ENCODE assay signal across 36 cellular contexts in the genomic region with DNA sequence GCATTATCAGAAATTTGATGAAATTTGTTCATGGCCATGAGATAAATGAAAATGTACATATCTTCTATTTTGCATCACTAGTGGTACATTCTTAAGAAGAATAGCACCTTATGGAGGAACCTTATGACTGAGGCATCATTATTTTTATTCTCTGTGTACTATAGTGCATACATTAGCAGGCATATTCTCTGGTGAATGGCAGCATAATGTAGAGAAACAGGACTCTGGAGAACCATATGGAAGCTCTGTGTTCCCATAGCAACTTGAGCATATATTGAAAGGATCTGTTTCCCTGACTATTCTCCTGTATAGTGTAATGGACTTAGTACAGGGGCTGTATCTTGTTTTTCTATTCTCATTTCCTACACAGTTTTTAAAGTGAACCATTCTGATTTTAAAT.
"Had no signal": no experiment of that assay in that cellular context is flagged by ENCODE, and none has a peak within 500 bp of the region (broad histone marks: within the 10 kb centered on the region; RNA-seq: fewer than 3 reads in every experiment).

No MANE protein-coding gene starts in this region.

- DNase-seq: activated B cell treated with CpG ODN at 0.5 μM for 24 hours; activated CD4-positive, alpha-beta memory T cell treated with anti-CD3 and anti-CD28 coated beads for 36 hours; activated CD4-positive, alpha-beta T cell treated with anti-CD3 and anti-CD28 coated beads for 4 hours; activated CD4-positive, alpha-beta T cell treated with anti-CD3 and anti-CD28 coated beads, Interleukin-2, amount 50 U/mL, for 1 hour; activated CD4-positive, CD25-positive, alpha-beta regulatory T cell treated with anti-CD3 and anti-CD28 coated beads, Interleukin-2, amount 50 U/mL, for 72 hours; activated CD8-positive, alpha-beta memory T cell treated with anti-CD3 and anti-CD28 coated beads, Interleukin-2, amount 50 U/mL, for 4 hours; activated gamma-delta T cell treated with Interleukin-2 at 50 U/mL for 16 hours; activated naive CD4-positive, alpha-beta T cell treated with anti-CD3 and anti-CD28 coated beads for 36 hours; activated T-cell treated with anti-CD3 and anti-CD28 coated beads for 4 hours; activated T-cell treated with anti-CD3 and anti-CD28 coated beads, Interleukin-2, amount 50 U/mL, for 4 hours; adrenal gland; body of pancreas; Kasumi-1; MG63; NCI-H1048; NCI-H1105 treated with DMSO at 0.1 percent for 48 hours; NCI-H1436; NCI-H1694; NCI-H1930; NCI-H2081 treated with DMSO at 0.1 percent for 48 hours; NCI-H510A; NCI-H526 treated with DMSO at 0.1 percent for 48 hours; NK-92 treated with Interleukin-12 subunit alpha and Interleukin-12 subunit beta, amount 100 ng/mL, for 24 hours; Peyer's patch; RPMI8226; SHP77 treated with DMSO at 0.1 percent for 48 hours; SW 1271; T-helper 1 cell; T-helper 2 cell; T-helper 9 cell had no signal

- H3K4me1 Mint-ChIP-seq: activated B cell treated with CpG ODN at 0.5 μM for 24 hours had no signal

- H3K36me3 ChIP-seq: adrenal gland, breast epithelium, MG63, Peyer's patch, SJSA1 had no signal

- H3K9me3 Mint-ChIP-seq: activated B cell treated with CpG ODN at 0.5 μM for 24 hours; activated T-helper 1 cell treated with anti-CD3 and anti-CD28 coated beads, Interleukin-12 subunit alpha, Interleukin-12 subunit beta, Interleukin-2, Interleukin-4 antibody, amounts not matched to agents 30 ng/mL and 10 ng/mL and 1 ng/mL, durations not matched to agents 14 hours and 24 hours and 36 hours had no signal

- H3K4me3 ChIP-seq: adrenal gland, body of pancreas, breast epithelium, coronary artery, MG63, Peyer's patch, SJSA1 had no signal

- H3K27ac ChIP-seq: adrenal gland, body of pancreas, breast epithelium, coronary artery, Peyer's patch, SJSA1, VCaP had no signal

- H3K27ac Mint-ChIP-seq: activated B cell treated with CpG ODN at 0.5 μM for 24 hours; activated CD4-positive, alpha-beta memory T cell treated with anti-CD3 and anti-CD28 coated beads for 36 hours; activated naive CD4-positive, alpha-beta T cell treated with anti-CD3 and anti-CD28 coated beads for 36 hours; activated naive CD4-positive, alpha-beta T cell treated with anti-CD3 and anti-CD28 coated beads, Interleukin-2, amount 50 U/mL, for 72 hours; activated T-helper 1 cell treated with anti-CD3 and anti-CD28 coated beads, Interleukin-12 subunit alpha, Interleukin-12 subunit beta, Interleukin-2, Interleukin-4 antibody, amounts not matched to agents 30 ng/mL and 10 ng/mL and 1 ng/mL, durations not matched to agents 14 hours and 24 hours and 36 hours had no signal

- H3K4me3 Mint-ChIP-seq: activated B cell treated with CpG ODN at 0.5 μM for 24 hours; activated CD4-positive, alpha-beta memory T cell treated with anti-CD3 and anti-CD28 coated beads for 36 hours; activated naive CD4-positive, alpha-beta T cell treated with anti-CD3 and anti-CD28 coated beads for 36 hours; activated T-cell treated with anti-CD3 and anti-CD28 coated beads, Interleukin-2, amount 50 U/mL, for 4 hours; activated T-helper 1 cell treated with anti-CD3 and anti-CD28 coated beads, Interleukin-12 subunit alpha, Interleukin-12 subunit beta, Interleukin-2, Interleukin-4 antibody, amounts not matched to agents 30 ng/mL and 10 ng/mL and 1 ng/mL, durations not matched to agents 14 hours and 24 hours and 36 hours had no signal

- H3K36me3 Mint-ChIP-seq: activated CD4-positive, alpha-beta memory T cell treated with anti-CD3 and anti-CD28 coated beads for 36 hours had no signal

- H3K27me3 Mint-ChIP-seq: activated B cell treated with CpG ODN at 0.5 μM for 24 hours; activated CD4-positive, alpha-beta memory T cell treated with anti-CD3 and anti-CD28 coated beads for 36 hours had no signal

- ATAC-seq: activated naive CD4-positive, alpha-beta T cell treated with anti-CD3 and anti-CD28 coated beads, Interleukin-2, amount 50 U/mL, for 72 hours; activated T-cell treated with anti-CD3 and anti-CD28 coated beads, Interleukin-2, amount 50 U/mL, for 4 hours; body of pancreas had no signal

- H3K4me1 ChIP-seq: adrenal gland, body of pancreas, breast epithelium, Peyer's patch, SJSA1 had no signal

- H3K27me3 ChIP-seq: adrenal gland, body of pancreas, breast epithelium, MG63, Peyer's patch, SJSA1 had no signal
